Comparison of ENCODE assay signal across 1 cellular context in genomic region chr10:48701941-48702340, GRCh38.
A peak's percentile ranks its signal among the peaks of the same experiment; 100 is the strongest.
TF ChIP-seq lines count a peak whose summit lies in the region.

No MANE protein-coding gene starts in this region.

TF ChIP-seq in K562, 482 proteins besides CTCF, POLR2A, EP300 and RAD21 (continues in another document):
- no peak for TF ChIP-seq CEBPZ (IDR thresholded peaks at IDR 0.05; ENCODE audit: borderline replicate concordance, low read depth, low read length)
- no peak for TF ChIP-seq BHLHE40 (IDR thresholded peaks at IDR 0.05; ENCODE audit: low read length)
- no peak for TF ChIP-seq MAZ (CRISPR knock-in tag; conservative IDR thresholded peaks at IDR 0.05 in 1 of 2, IDR thresholded peaks at IDR 0.05 in 1 of 2)
- no peak for TF ChIP-seq MTA2 (IDR thresholded peaks at IDR 0.05; ENCODE audit: low read depth)
- TF ChIP-seq DACH1 (IDR thresholded peaks at IDR 0.05; ENCODE audit: partially characterized antibody), result no peak
- no peak for TF ChIP-seq NCOA6 (IDR thresholded peaks at IDR 0.05)
- TF ChIP-seq ERF (CRISPR knock-in tag; IDR thresholded peaks at IDR 0.05), result no peak
- no peak for TF ChIP-seq CEBPG (CRISPR knock-in tag; IDR thresholded peaks at IDR 0.05)
- no peak for TF ChIP-seq CEBPG (tag; conservative IDR thresholded peaks at IDR 0.05 in 1 of 2, IDR thresholded peaks at IDR 0.05 in 1 of 2)
- no peak for TF ChIP-seq KDM4B (IDR thresholded peaks at IDR 0.05; ENCODE audit: borderline replicate concordance in 2 of 2, low read depth in 1 of 2)
- TF ChIP-seq ZC3H4 (CRISPR knock-in tag; IDR thresholded peaks at IDR 0.05; ENCODE audit: borderline replicate concordance), result no peak
- no peak for TF ChIP-seq ZBTB40 (IDR thresholded peaks at IDR 0.05)
- TF ChIP-seq ZBTB40 (CRISPR knock-in tag; IDR thresholded peaks at IDR 0.05), result no peak
- 0 out of 2 replicates have a peak, but pooled peaks have one; percentile 44 for TF ChIP-seq TOE1 (IDR thresholded peaks at IDR 0.05; ENCODE audit: borderline replicate concordance)
- no peak for TF ChIP-seq TOE1 (CRISPR knock-in tag; IDR thresholded peaks at IDR 0.05; ENCODE audit: borderline replicate concordance, low read depth)
- no peak for TF ChIP-seq YBX1 (IDR thresholded peaks at IDR 0.05)
- TF ChIP-seq, protein P1, sequence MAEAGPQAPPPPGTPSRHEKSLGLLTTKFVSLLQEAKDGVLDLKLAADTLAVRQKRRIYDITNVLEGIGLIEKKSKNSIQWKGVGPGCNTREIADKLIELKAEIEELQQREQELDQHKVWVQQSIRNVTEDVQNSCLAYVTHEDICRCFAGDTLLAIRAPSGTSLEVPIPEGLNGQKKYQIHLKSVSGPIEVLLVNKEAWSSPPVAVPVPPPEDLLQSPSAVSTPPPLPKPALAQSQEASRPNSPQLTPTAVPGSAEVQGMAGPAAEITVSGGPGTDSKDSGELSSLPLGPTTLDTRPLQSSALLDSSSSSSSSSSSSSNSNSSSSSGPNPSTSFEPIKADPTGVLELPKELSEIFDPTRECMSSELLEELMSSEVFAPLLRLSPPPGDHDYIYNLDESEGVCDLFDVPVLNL (CRISPR knock-in tag; IDR thresholded peaks at IDR 0.05; ENCODE audit: low read depth), result no peak
- no peak for TF ChIP-seq TEAD2 (tag; IDR thresholded peaks at IDR 0.05)
- no peak for TF ChIP-seq CHCHD3 (CRISPR knock-in tag; IDR thresholded peaks at IDR 0.05)
- no peak for TF ChIP-seq ATF7 (IDR thresholded peaks at IDR 0.05)
- no peak for TF ChIP-seq POLR3G (IDR thresholded peaks at IDR 0.05; ENCODE audit: extremely low read depth, insufficient read length, insufficient replicate concordance)
- no peak for TF ChIP-seq OTX1 (CRISPR knock-in tag; IDR thresholded peaks at IDR 0.05)
- no peak for TF ChIP-seq DPF2 (IDR thresholded peaks at IDR 0.05)
- peak; percentile 61 for TF ChIP-seq MAFG (tag; conservative IDR thresholded peaks at IDR 0.05)
- TF ChIP-seq AFF1 (IDR thresholded peaks at IDR 0.05; ENCODE audit: low read depth in 1 of 2, partially characterized antibody in 2 of 2), result no peak
- TF ChIP-seq RBM22 (IDR thresholded peaks at IDR 0.05; ENCODE audit: low read depth, low read length, poor library complexity, severe bottlenecking), result no peak
- no peak for TF ChIP-seq PRDM10 (IDR thresholded peaks at IDR 0.05; ENCODE audit: partially characterized antibody)
- peak; percentile 91 for TF ChIP-seq TFE3 (CRISPR knock-in tag; IDR thresholded peaks at IDR 0.05)
- TF ChIP-seq PCBP2 (IDR thresholded peaks at IDR 0.05; ENCODE audit: low read depth, low read length, poor library complexity, severe bottlenecking), result no peak
- no peak for TF ChIP-seq MYBL2 (IDR thresholded peaks at IDR 0.05; ENCODE audit: low read depth)
- TF ChIP-seq MYBL2 (CRISPR knock-in tag; IDR thresholded peaks at IDR 0.05; ENCODE audit: borderline replicate concordance), result no peak
- TF ChIP-seq GATA2 (CRISPR knock-in tag; IDR thresholded peaks at IDR 0.05), result no peak
- TF ChIP-seq MAFF (IDR thresholded peaks at IDR 0.05; ENCODE audit: low read length), result no peak
